ENCODE assay signal across 24 cellular contexts in genomic region chr2:111149882-111150455, GRCh38. TPM values are rescaled to one million over a fixed set of nuclear protein-coding genes. Genes with fewer than 3 reads are reported as not detected.
A peak's percentile ranks its signal among the peaks of the same experiment; 100 is the strongest.
DNase-seq lines count a peak whose midpoint lies in the region; ATAC-seq and TF ChIP-seq lines count a peak whose summit lies in the region.
"Had no signal": no experiment of that assay in that cellular context is flagged by ENCODE, and none has a peak within 500 bp of the region (broad histone marks: within the 10 kb centered on the region; RNA-seq: fewer than 3 reads in every experiment).

No MANE protein-coding gene starts in this region.

- no peak for DNase-seq in activated CD4-positive, alpha-beta T cell treated with anti-CD3 and anti-CD28 coated beads, Interleukin-2, amount 10 ng/mL, durations not matched to agents 24 days and 14 days
- DNase-seq in activated CD4-positive, alpha-beta T cell treated with anti-CD3 and anti-CD28 coated beads, Interleukin-2, amount 50 U/mL, for 48 hours: no peak
- no peak for DNase-seq in chondrocyte (ENCODE audit: low spot score)
- DNase-seq in foreskin keratinocyte: no peak
- no peak for DNase-seq in trophoblast cell
- no peak for DNase-seq in smooth muscle cell (lab: John Stamatoyannopoulos, UW; ENCODE audit: unreplicated experiment)
- no peak for DNase-seq in type B pancreatic cell (ENCODE audit: extremely low spot score, unreplicated experiment)
- DNase-seq: 8988T; CD4-positive, CD25-positive, alpha-beta regulatory T cell; GM23248; H7; KG1; MG63; NCI-H1105 treated with DMSO at 0.1 percent for 48 hours; NCI-H2029; NCI-H446; NCI-H524 treated with DMSO at 0.1 percent for 48 hours; NCI-H82; NK-92 treated with Interleukin-12 subunit alpha and Interleukin-12 subunit beta, amount 100 ng/mL, for 24 hours; PC-9 had no signal

- H3K4me2 ChIP-seq in trophoblast cell (ENCODE audit: low read length) (no peak overlapping the region), smooth muscle cell (no peak overlapping the region)
- H3K4me2 ChIP-seq: BLaER1, PC-9 had no signal

- peaks cover 34% of the 10 kb centered on the region for H3K4me1 Mint-ChIP-seq in activated CD4-positive, alpha-beta T cell treated with anti-CD3 and anti-CD28 coated beads, Interleukin-2, amount 10 ng/mL, durations not matched to agents 24 days and 14 days
- H3K4me1 Mint-ChIP-seq in chondrocyte (ENCODE audit: low read depth) (peaks cover 5% of the 10 kb centered on the region), type B pancreatic cell (ENCODE audit: unreplicated experiment) (peaks cover 38% of the 10 kb centered on the region)

- no peak overlapping the region for H2BK12ac ChIP-seq in trophoblast cell (ENCODE audit: low read length)

- H3K4me3 ChIP-seq in trophoblast cell (ENCODE audit: low read depth, low read length) (no peak overlapping the region), smooth muscle cell (no peak overlapping the region)
- H3K4me3 ChIP-seq: BLaER1, GM23248, MG63, PC-9, SJSA1 had no signal

- no peak overlapping the region for H3K14ac ChIP-seq in trophoblast cell (ENCODE audit: low read length)

- no peak overlapping the region for H3K23ac ChIP-seq in trophoblast cell (ENCODE audit: low read length)

- ATAC-seq in foreskin keratinocyte (no peak), GM19035 (IDR thresholded peaks at IDR 0.05; ENCODE audit: unreplicated experiment) (no peak)
- ATAC-seq: Right ventricle myocardium inferior had no signal

- no peak overlapping the region for H4K12ac ChIP-seq in trophoblast cell (ENCODE audit: low read depth, low read length)

- H3K9me3 ChIP-seq in trophoblast cell (ENCODE audit: insufficient read depth, low read depth, low read length): peaks cover 1% of the 10 kb centered on the region
- no peaks in the 10 kb centered on the region for H3K9me3 ChIP-seq in smooth muscle cell (replicated peaks; ENCODE audit: low read depth)
- H3K9me3 ChIP-seq: BLaER1, MG63, SJSA1 had no signal

- no peak overlapping the region for H3K4me3 Mint-ChIP-seq in activated CD4-positive, alpha-beta T cell treated with anti-CD3 and anti-CD28 coated beads, Interleukin-2, amount 10 ng/mL, durations not matched to agents 24 days and 14 days
- H3K4me3 Mint-ChIP-seq in chondrocyte (ENCODE audit: unreplicated experiment): no peak overlapping the region
- H3K4me3 Mint-ChIP-seq in type B pancreatic cell: no peak overlapping the region
- H3K4me3 Mint-ChIP-seq: CD4-positive, CD25-positive, alpha-beta regulatory T cell had no signal

- peaks cover 2% of the 10 kb centered on the region for H3F3A ChIP-seq in smooth muscle cell (ENCODE audit: low read depth)

- no peak overlapping the region for H2BK120ac ChIP-seq in trophoblast cell (ENCODE audit: insufficient read depth, low read length, poor library complexity)

- TF ChIP-seq CTCF in chondrocyte (IDR thresholded peaks at IDR 0.05): peak; percentile 62
- peak; percentile 27 for TF ChIP-seq CTCF in foreskin keratinocyte (conservative IDR thresholded peaks at IDR 0.05)
- no peak for TF ChIP-seq CTCF in smooth muscle cell (IDR thresholded peaks at IDR 0.05; ENCODE audit: borderline replicate concordance, insufficient read depth, poor library complexity, severe bottlenecking)
- TF ChIP-seq CTCF in type B pancreatic cell (conservative IDR thresholded peaks at IDR 0.05): no peak

- H2BK5ac ChIP-seq in trophoblast cell (ENCODE audit: low read depth, low read length, poor library complexity): no peak overlapping the region

- H3K27me3 ChIP-seq in foreskin keratinocyte (no peaks in the 10 kb centered on the region), trophoblast cell (ENCODE audit: insufficient read depth, low read length) (no peaks in the 10 kb centered on the region), smooth muscle cell (ENCODE audit: low read depth) (no peaks in the 10 kb centered on the region)
- H3K27me3 ChIP-seq: BLaER1, MG63, SJSA1 had no signal

- H3K36me3 ChIP-seq in trophoblast cell (ENCODE audit: control insufficient read depth in 1 of 2, insufficient read depth in 2 of 2, low read length in 2 of 2) (peaks cover 28 to 40% of the 10 kb centered on the region in 2 experiments), smooth muscle cell (ENCODE audit: low read depth) (no peaks in the 10 kb centered on the region)
- H3K36me3 ChIP-seq: MG63, SJSA1 had no signal

- H3K79me2 ChIP-seq in trophoblast cell (ENCODE audit: control insufficient read depth, insufficient read depth, low read length, poor library complexity) (peaks cover 2% of the 10 kb centered on the region), smooth muscle cell (ENCODE audit: low read depth) (peaks cover 26% of the 10 kb centered on the region)

- H3K27ac ChIP-seq in foreskin keratinocyte (no peak overlapping the region), trophoblast cell (ENCODE audit: low read depth, low read length) (no peak overlapping the region), smooth muscle cell (ENCODE audit: low read depth) (no peak overlapping the region)
- H3K27ac ChIP-seq: BLaER1, GM23248, PC-9, SJSA1 had no signal

- no peak overlapping the region for H4K91ac ChIP-seq in trophoblast cell (ENCODE audit: low read depth, low read length)

- WGBS in trophoblast cell (ENCODE audit: extremely low coverage, insufficient coverage, insufficient read length): no CpG with 5 or more reads among the region's 7 CpGs
- over 99% methylated on average over 7 of the region's 7 CpGs for WGBS in smooth muscle cell (ENCODE audit: low lambda C conversion rate)

- H4K20me1 ChIP-seq in smooth muscle cell (ENCODE audit: low read depth): peaks cover 73% of the 10 kb centered on the region

- no peaks in the 10 kb centered on the region for H3K27me3 Mint-ChIP-seq in activated CD4-positive, alpha-beta T cell treated with anti-CD3 and anti-CD28 coated beads, Interleukin-2, amount 10 ng/mL, durations not matched to agents 24 days and 14 days
- H3K27me3 Mint-ChIP-seq in chondrocyte (ENCODE audit: low read depth) (no peaks in the 10 kb centered on the region), type B pancreatic cell (no peaks in the 10 kb centered on the region)

- H3K9me3 Mint-ChIP-seq in activated CD4-positive, alpha-beta T cell treated with anti-CD3 and anti-CD28 coated beads, Interleukin-2, amount 10 ng/mL, durations not matched to agents 24 days and 14 days: no peaks in the 10 kb centered on the region
- H3K9me3 Mint-ChIP-seq in chondrocyte (ENCODE audit: low read depth) (no peaks in the 10 kb centered on the region), type B pancreatic cell (no peaks in the 10 kb centered on the region)
- H3K9me3 Mint-ChIP-seq: CD4-positive, CD25-positive, alpha-beta regulatory T cell had no signal

- H3K9ac ChIP-seq in trophoblast cell (ENCODE audit: low read length): no peak overlapping the region
- H3K9ac ChIP-seq in smooth muscle cell (ENCODE audit: low read depth): no peak overlapping the region
- H3K9ac ChIP-seq: BLaER1, GM23248 had no signal

- H3K18ac ChIP-seq in trophoblast cell (ENCODE audit: low read length): no peak overlapping the region

- H3K4me1 ChIP-seq in foreskin keratinocyte (no peaks in the 10 kb centered on the region), trophoblast cell (ENCODE audit: control insufficient read depth in 1 of 2, insufficient read depth in 2 of 2, low read length in 2 of 2) (peaks cover 0 to 2% of the 10 kb centered on the region in 2 experiments), smooth muscle cell (ENCODE audit: low read depth) (peaks cover 16% of the 10 kb centered on the region)
- H3K4me1 ChIP-seq: BLaER1, SJSA1 had no signal

- intact Hi-C loops in activated CD4-positive, alpha-beta T cell treated with anti-CD3 and anti-CD28 coated beads, Interleukin-2, amount 10 ng/mL, durations not matched to agents 24 days and 14 days (cut with micrococcal nuclease): no loop called here

- H4K8ac ChIP-seq in trophoblast cell (ENCODE audit: low read depth, low read length): no peak overlapping the region

- no peak overlapping the region for H2AK5ac ChIP-seq in trophoblast cell (ENCODE audit: low read length)

- peaks cover 86% of the 10 kb centered on the region for H3K36me3 Mint-ChIP-seq in activated CD4-positive, alpha-beta T cell treated with anti-CD3 and anti-CD28 coated beads, Interleukin-2, amount 10 ng/mL, durations not matched to agents 24 days and 14 days (ENCODE audit: low read depth)
- H3K36me3 Mint-ChIP-seq in chondrocyte (ENCODE audit: low read depth) (peaks cover 12% of the 10 kb centered on the region), type B pancreatic cell (peaks cover 50% of the 10 kb centered on the region)

- no peak overlapping the region for H2AFZ ChIP-seq in trophoblast cell (ENCODE audit: insufficient read depth, low read length, poor library complexity)
- H2AFZ ChIP-seq in smooth muscle cell (ENCODE audit: low read depth): no peak overlapping the region
- H2AFZ ChIP-seq: GM23248, PC-9 had no signal

- peak overlapping the region; percentile 35 for H3K27ac Mint-ChIP-seq in activated CD4-positive, alpha-beta T cell treated with anti-CD3 and anti-CD28 coated beads, Interleukin-2, amount 10 ng/mL, durations not matched to agents 24 days and 14 days
- H3K27ac Mint-ChIP-seq in chondrocyte (ENCODE audit: unreplicated experiment) (no peak overlapping the region), type B pancreatic cell (no peak overlapping the region)

- peak overlapping the region; percentile 64 for H3K4ac ChIP-seq in trophoblast cell (ENCODE audit: low read depth, low read length)

- H3K79me1 ChIP-seq in trophoblast cell (ENCODE audit: low read length): no peaks in the 10 kb centered on the region

RNA-seq across cellular contexts. Expression of gene BCL2L11, which starts 29.3 kb away (rescaled TPM):
- total RNA-seq in activated CD4-positive, alpha-beta T cell treated with anti-CD3 and anti-CD28 coated beads, Interleukin-2, amount 10 ng/mL, durations not matched to agents 24 days and 14 days: 193 and 219 TPM in 2 replicates
- total RNA-seq in chondrocyte: 10.8 to 19.2 TPM (median 11.4 TPM) in 3 replicates
- total RNA-seq in foreskin keratinocyte: 2.7 and 2.9 TPM in 2 replicates
- polyA plus RNA-seq in foreskin keratinocyte: 1.2 and 1.5 TPM in 2 replicates
- polyA plus RNA-seq in trophoblast cell (2013): 29.4 and 31.9 TPM in 2 replicates
- total RNA-seq in smooth muscle cell: 7.2 and 10.0 TPM in 2 replicates
- 4.9 and 6.6 TPM in 2 replicates for polyA plus RNA-seq in smooth muscle cell
- total RNA-seq in type B pancreatic cell (ENCODE audit: low replicate concordance): 28.7 and 29.2 TPM in 2 replicates

Comparison
In these comparisons a context has a peak if more than half of its experiments do, and no peak if none do; other contexts are left out.
1. CTCF ChIP-seq: peak in chondrocyte (single experiment) and foreskin keratinocyte (single experiment); none in smooth muscle cell (single experiment) and type B pancreatic cell (single experiment).